Comparison of ENCODE assay signal across 11 cellular contexts in genomic region chr1:235077163-235077540, GRCh38. TPM values are rescaled to one million over a fixed set of nuclear protein-coding genes. Genes with fewer than 3 reads are reported as not detected.
DNase-seq lines count a peak whose midpoint lies in the region; ATAC-seq and TF ChIP-seq lines count a peak whose summit lies in the region.
"Had no signal": no experiment of that assay in that cellular context is flagged by ENCODE, and none has a peak within 500 bp of the region (broad histone marks: within the 10 kb centered on the region; RNA-seq: fewer than 3 reads in every experiment).

No MANE protein-coding gene starts in this region.

- no peaks in the 10 kb centered on the region for H4K20me1 ChIP-seq in SU-DHL-6 (ENCODE audit: low read depth, low read length)

- H3K27me3 Mint-ChIP-seq in activated T-cell treated with anti-CD3 and anti-CD28 coated beads, Interleukin-2, amount 50 U/mL, for 24 hours = no peaks in the 10 kb centered on the region

- H3K27me3 ChIP-seq in SU-DHL-6 (ENCODE audit: low read length) (no peaks in the 10 kb centered on the region), liver (ENCODE audit: control insufficient read depth in 4 of 4, insufficient read depth in 4 of 4, low read length in 3 of 4) (no peaks in the 10 kb centered on the region), suprapubic skin (no peaks in the 10 kb centered on the region)

- ATAC-seq in GM18867 (IDR thresholded peaks at IDR 0.05; ENCODE audit: unreplicated experiment) = no peak

- H3F3A ChIP-seq in SU-DHL-6 (ENCODE audit: insufficient read depth) = peaks cover 48% of the 10 kb centered on the region

- H3K36me3 ChIP-seq in SU-DHL-6 (ENCODE audit: low read length) (no peaks in the 10 kb centered on the region), liver (ENCODE audit: control insufficient read depth in 4 of 4, insufficient read depth in 3 of 4, low read depth in 1 of 4, low read length in 3 of 4) (no peaks in the 10 kb centered on the region), suprapubic skin (no peaks in the 10 kb centered on the region)

- TF ChIP-seq RAD21 in liver (IDR thresholded peaks at IDR 0.05) = no peak

- H3K4me1 Mint-ChIP-seq in activated T-cell treated with anti-CD3 and anti-CD28 coated beads, Interleukin-2, amount 50 U/mL, for 24 hours (ENCODE audit: low read depth) = peaks cover 37% of the 10 kb centered on the region

- no peak overlapping the region for H3K4me2 ChIP-seq in SU-DHL-6 (ENCODE audit: low read depth, low read length, poor library complexity, severe bottlenecking)

- H3K27ac ChIP-seq in SU-DHL-6 (ENCODE audit: low read depth, low read length) = peak overlapping the region; percentile 63
- H3K27ac ChIP-seq in liver (ENCODE audit: low read depth in 1 of 2, low read length in 2 of 2) = peak overlapping the region; percentile 62 to 96
- peak overlapping the region; percentile 72 for H3K27ac ChIP-seq in suprapubic skin

- TF ChIP-seq CTCF in SU-DHL-6 (IDR thresholded peaks at IDR 0.05; ENCODE audit: insufficient read depth, low read length, poor library complexity, severe bottlenecking) = no peak
- no peak for TF ChIP-seq CTCF in liver (IDR thresholded peaks at IDR 0.05; ENCODE audit: low read depth, low read length, missing input control)
- TF ChIP-seq CTCF in suprapubic skin (IDR thresholded peaks at IDR 0.05) = no peak

- H3K36me3 Mint-ChIP-seq in activated T-cell treated with anti-CD3 and anti-CD28 coated beads, Interleukin-2, amount 50 U/mL, for 24 hours (ENCODE audit: low read depth) = no peaks in the 10 kb centered on the region
- H3K36me3 Mint-ChIP-seq: activated naive CD4-positive, alpha-beta T cell treated with anti-CD3 and anti-CD28 coated beads, Interleukin-2, amount 10 ng/mL, durations not matched to agents 7 days and 5 days had no signal

- H3K9me3 ChIP-seq in SU-DHL-6 (ENCODE audit: insufficient read depth, low read length) = no peaks in the 10 kb centered on the region
- H3K9me3 ChIP-seq in liver (ENCODE audit: control insufficient read depth in 4 of 4, low read length in 3 of 4) = no peaks in the 10 kb centered on the region
- H3K9me3 ChIP-seq in suprapubic skin = no peaks in the 10 kb centered on the region

- TF ChIP-seq POLR2A in suprapubic skin (IDR thresholded peaks at IDR 0.05) = no peak

- no peak overlapping the region for H3K27ac Mint-ChIP-seq in activated T-cell treated with anti-CD3 and anti-CD28 coated beads, Interleukin-2, amount 50 U/mL, for 24 hours
- H3K27ac Mint-ChIP-seq: activated naive CD4-positive, alpha-beta T cell treated with anti-CD3 and anti-CD28 coated beads, Interleukin-2, amount 10 ng/mL, durations not matched to agents 7 days and 5 days had no signal

- no peak overlapping the region for H3K9ac ChIP-seq in SU-DHL-6 (ENCODE audit: low read length)
- H3K9ac ChIP-seq in liver (ENCODE audit: low read depth in 1 of 2, low read length in 2 of 2) = peak overlapping the region in 1 of 2 donors; percentile 14

- no peaks in the 10 kb centered on the region for H3K9me3 Mint-ChIP-seq in activated T-cell treated with anti-CD3 and anti-CD28 coated beads, Interleukin-2, amount 50 U/mL, for 24 hours
- H3K9me3 Mint-ChIP-seq: activated naive CD4-positive, alpha-beta T cell treated with anti-CD3 and anti-CD28 coated beads, Interleukin-2, amount 10 ng/mL, durations not matched to agents 7 days and 5 days had no signal

- H3K4me1 ChIP-seq in liver (ENCODE audit: control insufficient read depth in 4 of 4, insufficient read depth in 4 of 4, low read length in 3 of 4) (peaks cover 9 to 72% (median 37%) of the 10 kb centered on the region in 4 donors), suprapubic skin (peaks cover 84% of the 10 kb centered on the region)

- no peaks in the 10 kb centered on the region for H3K9me2 ChIP-seq in SU-DHL-6 (replicated peaks; ENCODE audit: insufficient read depth, low read length)

- peak overlapping the region; percentile 51 for H3K4me3 Mint-ChIP-seq in activated T-cell treated with anti-CD3 and anti-CD28 coated beads, Interleukin-2, amount 50 U/mL, for 24 hours
- H3K4me3 Mint-ChIP-seq: activated naive CD4-positive, alpha-beta T cell treated with anti-CD3 and anti-CD28 coated beads, Interleukin-2, amount 10 ng/mL, durations not matched to agents 7 days and 5 days had no signal

- H3K79me2 ChIP-seq in SU-DHL-6 (ENCODE audit: insufficient read depth, low read length) = no peaks in the 10 kb centered on the region

- no peak overlapping the region for H2AFZ ChIP-seq in SU-DHL-6 (ENCODE audit: low read depth, low read length, severe bottlenecking)

- WGBS in liver = 96% methylated on average over 1 of the region's 1 CpG
- WGBS in suprapubic skin = 60% methylated on average over 1 of the region's 1 CpG

- no peak overlapping the region for H3K4me3 ChIP-seq in SU-DHL-6 (ENCODE audit: insufficient read depth, low read length, poor library complexity, severe bottlenecking)
- H3K4me3 ChIP-seq in liver (ENCODE audit: low read depth in 1 of 3, low read length in 3 of 3) = no peak overlapping the region
- H3K4me3 ChIP-seq in suprapubic skin = no peak overlapping the region

- TF ChIP-seq EP300 in suprapubic skin (IDR thresholded peaks at IDR 0.05) = no peak

- no peak for DNase-seq in activated T-cell treated with anti-CD3 and anti-CD28 coated beads, Interleukin-2, amount 50 U/mL, for 24 hours
- no peak for DNase-seq in activated T-cell treated with anti-CD3 and anti-CD28 coated beads, Interleukin-2, amount 50 U/mL, for 48 hours
- DNase-seq in suprapubic skin (ENCODE audit: low spot score in 2 of 2) = no peak
- DNase-seq in central memory CD4-positive, alpha-beta T cell = no peak
- DNase-seq in DMS153 treated with DMSO at 0.1 percent for 48 hours (lab: John Stamatoyannopoulos, UW; ENCODE audit: unreplicated experiment) = no peak
- DNase-seq: activated naive CD4-positive, alpha-beta T cell treated with anti-CD3 and anti-CD28 coated beads, Interleukin-2, amount 10 ng/mL, durations not matched to agents 7 days and 5 days; NCI-H1092; NK-92 treated with Interleukin-12 subunit alpha and Interleukin-12 subunit beta, amount 100 ng/mL, for 24 hours had no signal

TF ChIP-seq in liver, 16 proteins besides CTCF, POLR2A, EP300 and RAD21:
- no peak for TF ChIP-seq GABPA (IDR thresholded peaks at IDR 0.05 in 1 of 2, conservative IDR thresholded peaks at IDR 0.05 in 1 of 2)
- no peak for TF ChIP-seq FOXA1 (IDR thresholded peaks at IDR 0.05)
- no peak for TF ChIP-seq NR2F2 (IDR thresholded peaks at IDR 0.05)
- no peak for TF ChIP-seq TAF1 (conservative IDR thresholded peaks at IDR 0.05)
- TF ChIP-seq REST (IDR thresholded peaks at IDR 0.05) = no peak
- no peak for TF ChIP-seq HNF4A (conservative IDR thresholded peaks at IDR 0.05)
- TF ChIP-seq HNF4G (IDR thresholded peaks at IDR 0.05) = no peak
- no peak for TF ChIP-seq EGR1 (IDR thresholded peaks at IDR 0.05; ENCODE audit: low read depth in 2 of 2)
- no peak for TF ChIP-seq YY1 (IDR thresholded peaks at IDR 0.05)
- no peak for TF ChIP-seq ATF3 (IDR thresholded peaks at IDR 0.05)
- TF ChIP-seq RXRA (IDR thresholded peaks at IDR 0.05) = no peak
- TF ChIP-seq SP1 (IDR thresholded peaks at IDR 0.05) = no peak
- no peak for TF ChIP-seq MAX (IDR thresholded peaks at IDR 0.05)
- TF ChIP-seq FOXA2 (IDR thresholded peaks at IDR 0.05) = no peak

RNA-seq across cellular contexts. Expression of gene TOMM20, which starts 51.5 kb away (rescaled TPM):
- total RNA-seq in liver (10 to 100 TPM; 34.9 to 43.3 TPM), suprapubic skin (100 to 1,000 TPM; 101 to 116 (median 111) TPM)
- 10 to 100 TPM; 33.4 to 74.4 TPM for polyA plus RNA-seq in liver
